ENCODE assay signal across 10 cellular contexts in genomic region chr10:103564799-103565365, GRCh38.
DNase-seq lines count a peak whose midpoint lies in the region; ATAC-seq, FAIRE-seq and TF ChIP-seq lines count a peak whose summit lies in the region.
"Had no signal": no experiment of that assay in that cellular context is flagged by ENCODE, and none has a peak within 500 bp of the region (broad histone marks: within the 10 kb centered on the region; RNA-seq: fewer than 3 reads in every experiment).

No MANE protein-coding gene starts in this region.

- 42% methylated on average over 10 of the region's 10 CpGs for WGBS in GM12878 (ENCODE audit: insufficient coverage, insufficient replicate concordance, low lambda C conversion rate, missing lambda C conversion rate)

- no peaks in the 10 kb centered on the region for H3K36me3 Mint-ChIP-seq in natural killer cell

- TF ChIP-seq CTCF in GM12878 (IDR thresholded peaks at IDR 0.05 in 2 of 3, conservative IDR thresholded peaks at IDR 0.05 in 1 of 3; ENCODE audit: control insufficient read depth in 2 of 3, extremely low read depth in 1 of 3, insufficient read depth in 1 of 3, low read depth in 3 of 3, low read length in 3 of 3): peak; percentile 44 to 78 (median 75)
- peak; percentile 36 for TF ChIP-seq CTCF in natural killer cell (IDR thresholded peaks at IDR 0.05)

- no peaks in the 10 kb centered on the region for H3K4me1 ChIP-seq in GM12878 (ENCODE audit: control insufficient read depth, insufficient read depth, low read length)

- peaks cover 0 to 6% of the 10 kb centered on the region in 2 donors for H3K27me3 Mint-ChIP-seq in natural killer cell (ENCODE audit: low read depth in 2 of 2)

- ATAC-seq in GM12878 (peak; percentile 81), natural killer cell (no peak), GM19463 (IDR thresholded peaks at IDR 0.05; ENCODE audit: unreplicated experiment) (no peak), HG02884 (IDR thresholded peaks at IDR 0.05; ENCODE audit: unreplicated experiment) (no peak)

- FAIRE-seq in GM12878 (lab: Jason Lieb, UNC): no peak
- FAIRE-seq: A204.1 had no signal

- H4K20me1 ChIP-seq in GM12878 (ENCODE audit: control insufficient read depth, insufficient read depth): no peaks in the 10 kb centered on the region

- H3K9me3 Mint-ChIP-seq in natural killer cell: no peaks in the 10 kb centered on the region
- H3K9me3 Mint-ChIP-seq: T-helper 1 cell treated with Interleukin-12 subunit alpha and Interleukin-12 subunit beta and Interleukin-4 antibody, amounts not matched to agents 30 μg/mL and 1 μg/mL, for 36 hours had no signal

- H3K36me3 ChIP-seq in GM12878 (ENCODE audit: control insufficient read depth in 2 of 2, insufficient read depth in 2 of 2, low read length in 1 of 2): no peaks in the 10 kb centered on the region

- no TSS peak for BruUV-seq in GM12878 (replicated peaks; lab: Mats Ljungman, UMichigan)

- no peak overlapping the region for H3K4me3 Mint-ChIP-seq in natural killer cell
- H3K4me3 Mint-ChIP-seq: T-helper 1 cell treated with Interleukin-12 subunit alpha and Interleukin-12 subunit beta and Interleukin-4 antibody, amounts not matched to agents 30 μg/mL and 1 μg/mL, for 36 hours had no signal

- H3K9me3 ChIP-seq in GM12878 (replicated peaks; ENCODE audit: control insufficient read depth, insufficient read depth, low read length): no peaks in the 10 kb centered on the region

- no peak overlapping the region for H3K27ac ChIP-seq in GM12878 (ENCODE audit: control insufficient read depth, insufficient read depth)

- H3K4me2 ChIP-seq in GM12878 (ENCODE audit: control insufficient read depth, insufficient read depth): no peak overlapping the region

- no peaks in the 10 kb centered on the region for H3K79me2 ChIP-seq in GM12878 (ENCODE audit: control insufficient read depth, insufficient read depth, low read length)

- no peak overlapping the region for H3K4me3 ChIP-seq in GM12878

- POLR2A ChIA-PET in GM12878 (lab: Charles Lee): no interaction called here

- TF ChIP-seq POLR2A in GM12878 (IDR thresholded peaks at IDR 0.05; ENCODE audit: low read depth, low read length): no peak

- RAD21 ChIA-PET in GM12878 (lab: Charles Lee; ENCODE audit: unreplicated experiment): interaction anchor here (1.0 to 1.9 kb wide), 2 partner anchors 79 to 82 kb away, joined by 3 to 5 read pairs; no protein-coding TSS in a partner anchor

- SMC1A ChIA-PET in GM12878 (lab: Charles Lee; ENCODE audit: uncharacterized antibody, unreplicated experiment): no interaction called here

- intact Hi-C loops in GM12878 (cut with micrococcal nuclease; ENCODE audit: unreplicated experiment): no loop called here
- intact Hi-C loops in natural killer cell (cut with micrococcal nuclease): no loop called here

- DNase-seq in DMS 273 (lab: John Stamatoyannopoulos, UW; ENCODE audit: unreplicated experiment) (peak; percentile 26), DMS 273 treated with DMSO at 0.1 percent for 48 hours (lab: John Stamatoyannopoulos, UW) (no peak), NCI-H69 (lab: John Stamatoyannopoulos, UW) (peak; percentile 46), GM12878 (ENCODE audit: low read depth, low spot score) (no peak), natural killer cell (no peak), KG1 (lab: John Stamatoyannopoulos, UW) (no peak)

- peaks cover 0 to 5% of the 10 kb centered on the region in 2 donors for H3K4me1 Mint-ChIP-seq in natural killer cell

- no peaks in the 10 kb centered on the region for H3K27me3 ChIP-seq in GM12878 (replicated peaks in 1 of 2; ENCODE audit: control insufficient read depth in 2 of 2, insufficient read depth in 2 of 2, low read length in 1 of 2)

- CTCF ChIA-PET in GM12878 (lab: Yijun Ruan, JAX): interaction anchor here (0.6 to 2.8 kb wide), 15 partner anchors 8 to 777 kb away, joined by 3 to 14 read pairs (median 4); partner anchors contain the start of gene NEURL1

- H3K9ac ChIP-seq in GM12878 (ENCODE audit: control insufficient read depth, insufficient read depth, low read length): no peak overlapping the region

- H2AFZ ChIP-seq in GM12878 (ENCODE audit: control insufficient read depth, low read depth, low read length): no peak overlapping the region

- peak; percentile 44 for TF ChIP-seq RAD21 in GM12878 (IDR thresholded peaks at IDR 0.05; ENCODE audit: insufficient read depth, low read depth, low read length)

- in situ Hi-C loops in GM12878 (cut with MboI): no loop called here

- no peak for TF ChIP-seq EP300 in GM12878 (IDR thresholded peaks at IDR 0.05; ENCODE audit: borderline replicate concordance in 1 of 2, control insufficient read depth in 1 of 2, low read depth in 2 of 2, low read length in 2 of 2)

- no peak overlapping the region for H3K27ac Mint-ChIP-seq in natural killer cell
- H3K27ac Mint-ChIP-seq: T-helper 1 cell treated with Interleukin-12 subunit alpha and Interleukin-12 subunit beta and Interleukin-4 antibody, amounts not matched to agents 30 μg/mL and 1 μg/mL, for 36 hours had no signal

TF ChIP-seq in GM12878, 131 proteins besides CTCF, POLR2A, EP300 and RAD21:
- TF ChIP-seq HDAC6 (IDR thresholded peaks at IDR 0.05; ENCODE audit: unreplicated experiment): no peak
- no peak for TF ChIP-seq NFIC (IDR thresholded peaks at IDR 0.05; ENCODE audit: low read depth, low read length)
- TF ChIP-seq SMC3 (IDR thresholded peaks at IDR 0.05; ENCODE audit: borderline replicate concordance, low read length): peak; percentile 16; the same call in 1 of the 2 replicates
- TF ChIP-seq ZBTB33 (IDR thresholded peaks at IDR 0.05): peak; percentile 87
TF ChIP-seq in GM12878: peak in this region for 2.

Comparison
In these comparisons a context has a peak if more than half of its experiments do, and no peak if none do; other contexts are left out.
1. DNase-seq: peak in DMS 273 (single experiment) and NCI-H69 (single experiment); none in DMS 273 treated with DMSO at 0.1 percent for 48 hours (single experiment), GM12878 (single experiment), natural killer cell (single experiment) and KG1 (single experiment).